1 cellular context compared by ENCODE assay signal in genomic region chr22:19965771-19966709, GRCh38.
TF ChIP-seq lines count a peak whose summit lies in the region.

No MANE protein-coding gene starts in this region.

TF ChIP-seq in K562, 482 proteins besides CTCF, POLR2A, EP300 and RAD21 (continued from another document):
- no peak for TF ChIP-seq STAG1 (CRISPR knock-in tag; IDR thresholded peaks at IDR 0.05; ENCODE audit: borderline replicate concordance)
- TF ChIP-seq TCF7 (IDR thresholded peaks at IDR 0.05; ENCODE audit: borderline replicate concordance), result no peak
- TF ChIP-seq ARNT (IDR thresholded peaks at IDR 0.05), result peak in 1 of 2 experiments; percentile 54; a peak in 1 of 4 replicates
- peak; percentile 86 for TF ChIP-seq CTCFL (IDR thresholded peaks at IDR 0.05; ENCODE audit: borderline replicate concordance, insufficient read depth, low read depth, low read length, poor library complexity, severe bottlenecking)
- TF ChIP-seq HDAC3 (IDR thresholded peaks at IDR 0.05; ENCODE audit: borderline replicate concordance, partially characterized antibody), result no peak
- TF ChIP-seq, protein P1, sequence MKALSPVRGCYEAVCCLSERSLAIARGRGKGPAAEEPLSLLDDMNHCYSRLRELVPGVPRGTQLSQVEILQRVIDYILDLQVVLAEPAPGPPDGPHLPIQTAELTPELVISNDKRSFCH (CRISPR knock-in tag; IDR thresholded peaks at IDR 0.05), result no peak
- TF ChIP-seq, protein P1 (tag; IDR thresholded peaks at IDR 0.05), result peak; percentile 75
- TF ChIP-seq ZNF384 (IDR thresholded peaks at IDR 0.05; ENCODE audit: low read depth, low read length), result peak; percentile 72
- no peak for TF ChIP-seq TRIM28 (IDR thresholded peaks at IDR 0.05)
- TF ChIP-seq ZNF589 (CRISPR knock-in tag; IDR thresholded peaks at IDR 0.05; ENCODE audit: low read depth), result no peak
- no peak for TF ChIP-seq MAX (CRISPR knock-in tag; IDR thresholded peaks at IDR 0.05)
- 0 out of 2 replicates have a peak, but pooled peaks have one; percentile 13 for TF ChIP-seq TOE1 (IDR thresholded peaks at IDR 0.05; ENCODE audit: borderline replicate concordance)
- no peak for TF ChIP-seq TOE1 (CRISPR knock-in tag; IDR thresholded peaks at IDR 0.05; ENCODE audit: borderline replicate concordance, low read depth)
- peak; percentile 22; the same call in 1 of the 2 replicates for TF ChIP-seq MAFK (IDR thresholded peaks at IDR 0.05; ENCODE audit: low read length)
- TF ChIP-seq ZNF133 (CRISPR knock-in tag; IDR thresholded peaks at IDR 0.05), result no peak
- no peak for TF ChIP-seq ZNF212 (CRISPR knock-in tag; IDR thresholded peaks at IDR 0.05)
- no peak for TF ChIP-seq ZNF354B (CRISPR knock-in tag; IDR thresholded peaks at IDR 0.05)
- TF ChIP-seq, protein P2, sequence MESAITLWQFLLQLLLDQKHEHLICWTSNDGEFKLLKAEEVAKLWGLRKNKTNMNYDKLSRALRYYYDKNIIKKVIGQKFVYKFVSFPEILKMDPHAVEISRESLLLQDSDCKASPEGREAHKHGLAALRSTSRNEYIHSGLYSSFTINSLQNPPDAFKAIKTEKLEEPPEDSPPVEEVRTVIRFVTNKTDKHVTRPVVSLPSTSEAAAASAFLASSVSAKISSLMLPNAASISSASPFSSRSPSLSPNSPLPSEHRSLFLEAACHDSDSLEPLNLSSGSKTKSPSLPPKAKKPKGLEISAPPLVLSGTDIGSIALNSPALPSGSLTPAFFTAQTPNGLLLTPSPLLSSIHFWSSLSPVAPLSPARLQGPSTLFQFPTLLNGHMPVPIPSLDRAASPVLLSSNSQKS (CRISPR knock-in tag; IDR thresholded peaks at IDR 0.05), result no peak
- no peak for TF ChIP-seq PYGO2 (tag; IDR thresholded peaks at IDR 0.05)
- 0 out of 2 replicates have a peak, but pooled peaks have one; percentile 40 for TF ChIP-seq MYC (IDR thresholded peaks at IDR 0.05; ENCODE audit: low read depth, low read length)
- no peak for TF ChIP-seq MYC (CRISPR knock-in tag; IDR thresholded peaks at IDR 0.05; ENCODE audit: borderline replicate concordance, low read depth)
- peak; percentile 76 for TF ChIP-seq SMC3 (conservative IDR thresholded peaks at IDR 0.05; ENCODE audit: insufficient read depth, low read depth, low read length)
- no peak for TF ChIP-seq ERF (CRISPR knock-in tag; IDR thresholded peaks at IDR 0.05)
- TF ChIP-seq, protein P3, sequence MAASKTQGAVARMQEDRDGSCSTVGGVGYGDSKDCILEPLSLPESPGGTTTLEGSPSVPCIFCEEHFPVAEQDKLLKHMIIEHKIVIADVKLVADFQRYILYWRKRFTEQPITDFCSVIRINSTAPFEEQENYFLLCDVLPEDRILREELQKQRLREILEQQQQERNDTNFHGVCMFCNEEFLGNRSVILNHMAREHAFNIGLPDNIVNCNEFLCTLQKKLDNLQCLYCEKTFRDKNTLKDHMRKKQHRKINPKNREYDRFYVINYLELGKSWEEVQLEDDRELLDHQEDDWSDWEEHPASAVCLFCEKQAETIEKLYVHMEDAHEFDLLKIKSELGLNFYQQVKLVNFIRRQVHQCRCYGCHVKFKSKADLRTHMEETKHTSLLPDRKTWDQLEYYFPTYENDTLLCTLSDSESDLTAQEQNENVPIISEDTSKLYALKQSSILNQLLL (CRISPR knock-in tag; IDR thresholded peaks at IDR 0.05; ENCODE audit: borderline replicate concordance), result 0 out of 2 replicates have a peak, but pooled peaks have one; percentile 6
- TF ChIP-seq SIX5 (IDR thresholded peaks at IDR 0.05; ENCODE audit: borderline replicate concordance in 1 of 2, insufficient read depth in 1 of 2, low read depth in 1 of 2, low read length in 2 of 2), result no peak
- no peak for TF ChIP-seq MEIS2 (IDR thresholded peaks at IDR 0.05; ENCODE audit: partially characterized antibody)
- no peak for TF ChIP-seq SOX6 (IDR thresholded peaks at IDR 0.05)
- no peak for TF ChIP-seq RBM39 (optimal IDR thresholded peaks at IDR 0.05; ENCODE audit: low read depth, low read length)
- no peak for TF ChIP-seq NR2C1 (IDR thresholded peaks at IDR 0.05)
- TF ChIP-seq NR2C1 (tag; IDR thresholded peaks at IDR 0.05), result no peak
- no peak for TF ChIP-seq TAF7 (tag; IDR thresholded peaks at IDR 0.05)
- no peak for TF ChIP-seq ZBTB26 (CRISPR knock-in tag; IDR thresholded peaks at IDR 0.05)
- TF ChIP-seq CREM (IDR thresholded peaks at IDR 0.05; ENCODE audit: low read depth), result peak; percentile 32; the same call in 1 of the 2 replicates
- TF ChIP-seq ZNF311 (CRISPR knock-in tag; IDR thresholded peaks at IDR 0.05), result no peak
- TF ChIP-seq TBL1XR1 (IDR thresholded peaks at IDR 0.05; ENCODE audit: low read length in 2 of 2), result peak in 1 of 2 experiments; percentile 23; a peak in 1 of 4 replicates
- TF ChIP-seq ZNF780A (CRISPR knock-in tag; IDR thresholded peaks at IDR 0.05), result no peak
- TF ChIP-seq DDX20 (tag; IDR thresholded peaks at IDR 0.05; ENCODE audit: low read depth), result no peak
- no peak for TF ChIP-seq RBM14 (IDR thresholded peaks at IDR 0.05; ENCODE audit: borderline replicate concordance, insufficient read depth, low read depth, low read length)
- peak; percentile 7 for TF ChIP-seq POLR2B (IDR thresholded peaks at IDR 0.05; ENCODE audit: low read depth, partially characterized antibody)
- no peak for TF ChIP-seq PHF20 (IDR thresholded peaks at IDR 0.05; ENCODE audit: partially characterized antibody)
- TF ChIP-seq CBX1 (IDR thresholded peaks at IDR 0.05; ENCODE audit: low read depth), result no peak
